22 cellular contexts compared by ENCODE assay signal in the genomic region with DNA sequence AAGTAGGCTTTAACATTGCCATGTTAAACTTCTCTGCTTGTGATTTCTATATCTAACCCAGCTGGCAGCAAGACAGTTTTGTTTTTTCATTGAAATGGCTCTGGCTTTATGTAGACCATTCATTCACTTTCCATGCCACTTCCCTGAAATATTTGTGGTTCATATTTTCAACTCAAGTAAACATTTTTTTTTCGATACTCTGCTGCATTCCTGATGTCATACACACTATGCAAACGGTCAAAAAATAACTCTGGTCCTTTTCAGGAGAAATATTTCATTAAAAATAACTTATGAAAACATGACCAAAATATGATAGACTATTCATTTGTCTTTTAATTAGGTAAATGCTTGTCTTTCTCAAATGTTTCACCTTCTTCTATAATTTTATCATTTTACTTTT.
DNase-seq lines count a peak whose midpoint lies in the region; ATAC-seq, FAIRE-seq and TF ChIP-seq lines count a peak whose summit lies in the region.
"Had no signal": no experiment of that assay in that cellular context is flagged by ENCODE, and none has a peak within 500 bp of the region (broad histone marks: within the 10 kb centered on the region; RNA-seq: fewer than 3 reads in every experiment).

No MANE protein-coding gene starts in this region.

- intact Hi-C loops in tibial artery (cut with DNase I; ENCODE audit: low total_unique reads) (no loop called here), Caco-2 (cut with micrococcal nuclease; ENCODE audit: unreplicated experiment) (no loop called here)

- no TSS peak for BruUV-seq in Caco-2 (replicated peaks; lab: Mats Ljungman, UMichigan)

- H4K20me1 ChIP-seq in astrocyte (ENCODE audit: insufficient read depth, low read length) = no peaks in the 10 kb centered on the region
- H4K20me1 ChIP-seq: BLaER1 treated with 17β-estradiol and CSF1 and Interleukin-3, amounts not matched to agents 10 nM and 100 nM had no signal

- H3K27ac Mint-ChIP-seq in astrocyte (ENCODE audit: unreplicated experiment) (peak overlapping the region; percentile 77), Caco-2 (ENCODE audit: unreplicated experiment) (no peak overlapping the region)
- H3K27ac Mint-ChIP-seq: activated CD4-positive, alpha-beta memory T cell treated with anti-CD3 and anti-CD28 coated beads, Interleukin-2, amount 10 ng/mL, durations not matched to agents 7 days and 5 days; activated naive CD8-positive, alpha-beta T cell treated with anti-CD3 and anti-CD28 coated beads, Interleukin-2, amount 10 ng/mL, durations not matched to agents 7 days and 5 days; T-helper 17 cell; WTC11 had no signal

- H3K9me3 ChIP-seq in astrocyte (ENCODE audit: insufficient read depth, low read depth, low read length) (no peaks in the 10 kb centered on the region), tibial artery (no peaks in the 10 kb centered on the region), Caco-2 (no peaks in the 10 kb centered on the region)
- H3K9me3 ChIP-seq: BLaER1 treated with 17β-estradiol and CSF1 and Interleukin-3, amounts not matched to agents 10 nM and 100 nM; prostate gland; testis had no signal

- no peaks in the 10 kb centered on the region for H3K36me3 Mint-ChIP-seq in astrocyte (ENCODE audit: low read depth, unreplicated experiment)
- H3K36me3 Mint-ChIP-seq in Caco-2 (ENCODE audit: insufficient read depth, unreplicated experiment) = no peaks in the 10 kb centered on the region
- H3K36me3 Mint-ChIP-seq: activated naive CD8-positive, alpha-beta T cell treated with anti-CD3 and anti-CD28 coated beads, Interleukin-2, amount 10 ng/mL, durations not matched to agents 7 days and 5 days; WTC11 had no signal

- no peak overlapping the region for H3K9ac ChIP-seq in astrocyte (ENCODE audit: low read length)
- H3K9ac ChIP-seq: BLaER1 treated with 17β-estradiol and CSF1 and Interleukin-3, amounts not matched to agents 10 nM and 100 nM had no signal

- H3K27me3 Mint-ChIP-seq in astrocyte (ENCODE audit: low read depth, unreplicated experiment) (no peaks in the 10 kb centered on the region), Caco-2 (ENCODE audit: insufficient read depth, unreplicated experiment) (no peaks in the 10 kb centered on the region)

- CTCF ChIA-PET in Caco-2 (lab: Charles Lee) = no interaction called here

- H3K27ac ChIP-seq in astrocyte (ENCODE audit: low read depth, low read length) = no peak overlapping the region
- peak overlapping the region; percentile 55 to 67 for H3K27ac ChIP-seq in tibial artery
- H3K27ac ChIP-seq: BLaER1 treated with 17β-estradiol and CSF1 and Interleukin-3, amounts not matched to agents 10 nM and 100 nM; testis had no signal

- FAIRE-seq in astrocyte (lab: Jason Lieb, UNC) = peak; percentile 58

- H3K36me3 ChIP-seq in astrocyte (ENCODE audit: insufficient read depth, low read length) (no peaks in the 10 kb centered on the region), tibial artery (no peaks in the 10 kb centered on the region), Caco-2 (ENCODE audit: control insufficient read depth, insufficient read depth, low read length) (no peaks in the 10 kb centered on the region)
- H3K36me3 ChIP-seq: BLaER1 treated with 17β-estradiol and CSF1 and Interleukin-3, amounts not matched to agents 10 nM and 100 nM; prostate gland had no signal

- no peaks in the 10 kb centered on the region for H3K79me2 ChIP-seq in astrocyte (ENCODE audit: insufficient read depth, low read length)

- H3K9me3 Mint-ChIP-seq in astrocyte (ENCODE audit: unreplicated experiment) = no peaks in the 10 kb centered on the region
- H3K9me3 Mint-ChIP-seq in Caco-2 (ENCODE audit: unreplicated experiment) = no peaks in the 10 kb centered on the region
- H3K9me3 Mint-ChIP-seq: activated CD4-positive, alpha-beta memory T cell treated with anti-CD3 and anti-CD28 coated beads, Interleukin-2, amount 10 ng/mL, durations not matched to agents 7 days and 5 days; activated naive CD8-positive, alpha-beta T cell treated with anti-CD3 and anti-CD28 coated beads, Interleukin-2, amount 10 ng/mL, durations not matched to agents 7 days and 5 days; nephron; WTC11 had no signal

- H3K4me3 Mint-ChIP-seq in astrocyte (ENCODE audit: unreplicated experiment) = no peak overlapping the region
- H3K4me3 Mint-ChIP-seq in Caco-2 (ENCODE audit: unreplicated experiment) = no peak overlapping the region
- H3K4me3 Mint-ChIP-seq: activated CD4-positive, alpha-beta memory T cell treated with anti-CD3 and anti-CD28 coated beads, Interleukin-2, amount 10 ng/mL, durations not matched to agents 7 days and 5 days; activated naive CD8-positive, alpha-beta T cell treated with anti-CD3 and anti-CD28 coated beads, Interleukin-2, amount 10 ng/mL, durations not matched to agents 7 days and 5 days; nephron; T-helper 17 cell; WTC11 had no signal

- H2AFZ ChIP-seq in astrocyte (ENCODE audit: low read depth, low read length) = no peak overlapping the region

- H3K4me3 ChIP-seq in astrocyte (ENCODE audit: insufficient read depth, low read depth, low read length) (no peak overlapping the region), tibial artery (peak overlapping the region in 1 of 2 donors; percentile 2), Caco-2 (ENCODE audit: low read depth, low read length) (no peak overlapping the region)
- H3K4me3 ChIP-seq: BLaER1 treated with 17β-estradiol and CSF1 and Interleukin-3, amounts not matched to agents 10 nM and 100 nM; prostate gland; testis had no signal

- TF ChIP-seq CTCF in astrocyte (IDR thresholded peaks at IDR 0.05; ENCODE audit: insufficient read depth, low read depth, low read length) (no peak), tibial artery (IDR thresholded peaks at IDR 0.05) (no peak), Caco-2 (IDR thresholded peaks at IDR 0.05; ENCODE audit: insufficient read depth in 1 of 2, low read depth in 1 of 2, low read length in 1 of 2, severe bottlenecking in 1 of 2, unreplicated experiment in 1 of 2) (no peak)

- ATAC-seq in GM18858 (IDR thresholded peaks at IDR 0.05; ENCODE audit: unreplicated experiment) = no peak
- ATAC-seq: T-helper 17 cell, WTC11 had no signal

- peak overlapping the region; percentile 44 for H3K4me2 ChIP-seq in astrocyte (ENCODE audit: low read length)
- H3K4me2 ChIP-seq: BLaER1 treated with 17β-estradiol and CSF1 and Interleukin-3, amounts not matched to agents 10 nM and 100 nM had no signal

- H3K4me1 Mint-ChIP-seq in astrocyte (ENCODE audit: low read depth, unreplicated experiment) = peaks cover 36% of the 10 kb centered on the region
- H3K4me1 Mint-ChIP-seq in Caco-2 (ENCODE audit: low read depth, unreplicated experiment) = no peaks in the 10 kb centered on the region
- H3K4me1 Mint-ChIP-seq: activated naive CD8-positive, alpha-beta T cell treated with anti-CD3 and anti-CD28 coated beads, Interleukin-2, amount 10 ng/mL, durations not matched to agents 7 days and 5 days; T-helper 17 cell had no signal

- peak; percentile 19 for DNase-seq in HS-5 (ENCODE audit: low read depth)
- DNase-seq in astrocyte (ENCODE audit: low read depth) = peak; percentile 61
- DNase-seq in foreskin melanocyte = peak; percentile 50
- no peak for DNase-seq in tibial artery
- no peak for DNase-seq in Caco-2
- no peak for DNase-seq in UCSD-AML1 (lab: John Stamatoyannopoulos, UW; ENCODE audit: unreplicated experiment)
- DNase-seq in HUDEP-2 (lab: John Stamatoyannopoulos, UW; ENCODE audit: unreplicated experiment in 76 of 76) = no peak
- DNase-seq: activated CD4-positive, alpha-beta memory T cell treated with anti-CD3 and anti-CD28 coated beads, Interleukin-2, amount 10 ng/mL, durations not matched to agents 7 days and 5 days; activated naive CD8-positive, alpha-beta T cell treated with anti-CD3 and anti-CD28 coated beads, Interleukin-2, amount 10 ng/mL, durations not matched to agents 7 days and 5 days; activated T-cell treated with anti-CD3 and anti-CD28 coated beads, Interleukin-2, amount 50 U/mL, for 48 hours; hippocampal formation; mesendoderm; NCI-H2107; NCI-H524 treated with DMSO at 0.1 percent for 48 hours; SHP77; T-helper 17 cell; testis had no signal

- no peaks in the 10 kb centered on the region for H3K27me3 ChIP-seq in astrocyte (ENCODE audit: insufficient read depth, low read length)
- H3K27me3 ChIP-seq in tibial artery = no peaks in the 10 kb centered on the region
- no peaks in the 10 kb centered on the region for H3K27me3 ChIP-seq in Caco-2 (replicated peaks; ENCODE audit: control insufficient read depth, insufficient read depth, low read length)
- H3K27me3 ChIP-seq: BLaER1 treated with 17β-estradiol and CSF1 and Interleukin-3, amounts not matched to agents 10 nM and 100 nM; testis had no signal

- POLR2A ChIA-PET in Caco-2 (lab: Charles Lee) = no interaction called here

- H3K4me1 ChIP-seq in astrocyte (ENCODE audit: insufficient read depth, low read length) = peaks cover 21% of the 10 kb centered on the region
- peaks cover 0 to 70% (median 10%) of the 10 kb centered on the region in 4 donors for H3K4me1 ChIP-seq in tibial artery
- no peaks in the 10 kb centered on the region for H3K4me1 ChIP-seq in Caco-2
- H3K4me1 ChIP-seq: prostate gland, testis had no signal

Comparison
In these comparisons a context has a peak if more than half of its experiments do, and no peak if none do; other contexts are left out.
1. DNase-seq: peak in HS-5 (single experiment), astrocyte (single experiment) and foreskin melanocyte (single experiment); none in tibial artery (0 of 2), Caco-2 (0 of 2), UCSD-AML1 (single experiment) and HUDEP-2 (0 of 76).